ENCODE assay signal across 16 cellular contexts in genomic region chr22:30228509-30229359, GRCh38. TPM values are rescaled to one million over a fixed set of nuclear protein-coding genes. Genes with fewer than 3 reads are reported as not detected.
A peak's percentile ranks its signal among the peaks of the same experiment; 100 is the strongest.
DNase-seq lines count a peak whose midpoint lies in the region; ATAC-seq, FAIRE-seq and TF ChIP-seq lines count a peak whose summit lies in the region.
"Had no signal": no experiment of that assay in that cellular context is flagged by ENCODE, and none has a peak within 500 bp of the region (broad histone marks: within the 10 kb centered on the region; RNA-seq: fewer than 3 reads in every experiment).

No MANE protein-coding gene starts in this region.

- H3K4me3 Mint-ChIP-seq in activated naive CD8-positive, alpha-beta T cell, result no peak overlapping the region
- no peak overlapping the region for H3K4me3 Mint-ChIP-seq in activated naive CD8-positive, alpha-beta T cell treated with anti-CD3 and anti-CD28 coated beads, Interleukin-2, amount 50 U/mL, for 24 hours
- H3K4me3 Mint-ChIP-seq in immature natural killer cell, result peak overlapping the region in 2 of 5 donors; percentile 19 to 51
- H3K4me3 Mint-ChIP-seq: type B pancreatic cell had no signal

- H3K4me3 ChIP-seq in gastroesophageal sphincter, result no peak overlapping the region
- H3K4me3 ChIP-seq in upper lobe of right lung, result no peak overlapping the region
- H3K4me3 ChIP-seq in sigmoid colon, result no peak overlapping the region
- H3K4me3 ChIP-seq: mucosa of descending colon had no signal

- FAIRE-seq in RCC 7860 (lab: Jason Lieb, UNC), result peak; percentile 82

- TF ChIP-seq CTCF in gastroesophageal sphincter (IDR thresholded peaks at IDR 0.05) (no peak), upper lobe of right lung (IDR thresholded peaks at IDR 0.05) (no peak), sigmoid colon (IDR thresholded peaks at IDR 0.05) (no peak)

- peak overlapping the region; percentile 50 for H3K27ac Mint-ChIP-seq in activated naive CD8-positive, alpha-beta T cell
- H3K27ac Mint-ChIP-seq in activated naive CD8-positive, alpha-beta T cell treated with anti-CD3 and anti-CD28 coated beads, Interleukin-2, amount 50 U/mL, for 24 hours, result no peak overlapping the region
- H3K27ac Mint-ChIP-seq in immature natural killer cell, result no peak overlapping the region
- H3K27ac Mint-ChIP-seq: type B pancreatic cell had no signal

- intact Hi-C loops in upper lobe of right lung (cut with DNase I) (no loop called here), sigmoid colon (cut with DNase I) (no loop called here)

- H3K36me3 ChIP-seq in gastroesophageal sphincter (no peaks in the 10 kb centered on the region), upper lobe of right lung (no peaks in the 10 kb centered on the region), sigmoid colon (no peaks in the 10 kb centered on the region)

- no peaks in the 10 kb centered on the region for H3K36me3 Mint-ChIP-seq in activated naive CD8-positive, alpha-beta T cell
- H3K36me3 Mint-ChIP-seq in activated naive CD8-positive, alpha-beta T cell treated with anti-CD3 and anti-CD28 coated beads, Interleukin-2, amount 50 U/mL, for 24 hours (ENCODE audit: low read depth), result no peaks in the 10 kb centered on the region
- no peaks in the 10 kb centered on the region for H3K36me3 Mint-ChIP-seq in immature natural killer cell
- H3K36me3 Mint-ChIP-seq: type B pancreatic cell had no signal

- H3K4me1 Mint-ChIP-seq in activated naive CD8-positive, alpha-beta T cell (ENCODE audit: low read depth), result peaks cover 20% of the 10 kb centered on the region
- H3K4me1 Mint-ChIP-seq in activated naive CD8-positive, alpha-beta T cell treated with anti-CD3 and anti-CD28 coated beads, Interleukin-2, amount 50 U/mL, for 24 hours, result peaks cover 20% of the 10 kb centered on the region
- peaks cover 42 to 46% of the 10 kb centered on the region in 2 donors for H3K4me1 Mint-ChIP-seq in immature natural killer cell

- no peak for ATAC-seq in activated naive CD8-positive, alpha-beta T cell treated with anti-CD3 and anti-CD28 coated beads, Interleukin-2, amount 50 U/mL, for 24 hours
- ATAC-seq in gastroesophageal sphincter, result peak; percentile 48
- peak; percentile 63 for ATAC-seq in upper lobe of right lung
- ATAC-seq in GM18520 (IDR thresholded peaks at IDR 0.05; ENCODE audit: unreplicated experiment), result no peak
- ATAC-seq: mucosa of descending colon, sciatic nerve had no signal

- H3K9me3 ChIP-seq in gastroesophageal sphincter (no peaks in the 10 kb centered on the region), upper lobe of right lung (no peaks in the 10 kb centered on the region), sigmoid colon (no peaks in the 10 kb centered on the region)
- H3K9me3 ChIP-seq: mucosa of descending colon had no signal

- no peaks in the 10 kb centered on the region for H3K27me3 Mint-ChIP-seq in activated naive CD8-positive, alpha-beta T cell
- H3K27me3 Mint-ChIP-seq in activated naive CD8-positive, alpha-beta T cell treated with anti-CD3 and anti-CD28 coated beads, Interleukin-2, amount 50 U/mL, for 24 hours, result no peaks in the 10 kb centered on the region
- H3K27me3 Mint-ChIP-seq in immature natural killer cell (ENCODE audit: low read depth in 3 of 3), result peaks cover 0 to 4% (median 2%) of the 10 kb centered on the region in 3 donors

- H3K27ac ChIP-seq in gastroesophageal sphincter, result no peak overlapping the region
- H3K27ac ChIP-seq in upper lobe of right lung, result no peak overlapping the region
- H3K27ac ChIP-seq in sigmoid colon, result no peak overlapping the region

- no peak for DNase-seq in activated naive CD8-positive, alpha-beta T cell treated with anti-CD3 and anti-CD28 coated beads, Interleukin-2, amount 50 U/mL, for 24 hours
- DNase-seq in RCC 7860 (ENCODE audit: low spot score) (peak; percentile 96), upper lobe of right lung (no peak), immature natural killer cell (no peak), sigmoid colon (no peak)
- DNase-seq: amniotic stem cell, GDM1, hypothalamus, mucosa of descending colon, NCI-H1694 treated with DMSO at 0.1 percent for 48 hours, T-helper 9 cell had no signal

- WGBS in gastroesophageal sphincter (ENCODE audit: low coverage in 1 of 2), 2 donors, result 74% methylated on average over 6 of the region's 21 CpGs; no CpG with 5 or more reads in 1 of the 2 donors
- WGBS in sigmoid colon, 2 donors, result 77 to 80% methylated on average over 21 of the region's 21 CpGs

- H3K4me1 ChIP-seq in gastroesophageal sphincter (no peaks in the 10 kb centered on the region), upper lobe of right lung (no peaks in the 10 kb centered on the region), sigmoid colon (no peaks in the 10 kb centered on the region)

- peaks cover 24% of the 10 kb centered on the region for H3K27me3 ChIP-seq in gastroesophageal sphincter
- H3K27me3 ChIP-seq in upper lobe of right lung, result no peaks in the 10 kb centered on the region
- no peaks in the 10 kb centered on the region for H3K27me3 ChIP-seq in sigmoid colon

- TF ChIP-seq EP300 in gastroesophageal sphincter (IDR thresholded peaks at IDR 0.05) (no peak), sigmoid colon (IDR thresholded peaks at IDR 0.05) (no peak)

- no peaks in the 10 kb centered on the region for H3K9me3 Mint-ChIP-seq in activated naive CD8-positive, alpha-beta T cell (ENCODE audit: low read depth)
- no peaks in the 10 kb centered on the region for H3K9me3 Mint-ChIP-seq in activated naive CD8-positive, alpha-beta T cell treated with anti-CD3 and anti-CD28 coated beads, Interleukin-2, amount 50 U/mL, for 24 hours
- H3K9me3 Mint-ChIP-seq in immature natural killer cell, result no peaks in the 10 kb centered on the region
- H3K9me3 Mint-ChIP-seq: type B pancreatic cell had no signal

- TF ChIP-seq POLR2A in gastroesophageal sphincter (IDR thresholded peaks at IDR 0.05), result no peak
- no peak for TF ChIP-seq POLR2A in sigmoid colon (IDR thresholded peaks at IDR 0.05)

RNA-seq across cellular contexts. Expression of gene LIF, which starts 17.8 kb away (rescaled TPM):
- total RNA-seq in gastroesophageal sphincter (10 to 100 TPM in 1 of 4 donors, under 1 TPM in 2, not detected in 1; 0.58 to 15.8 (median 0.59) TPM), upper lobe of right lung (6.9 TPM), sigmoid colon (1 to 10 TPM in 1 of 4 donors, under 1 TPM in 3; 0.28 to 5.8 (median 0.34) TPM)
- polyA plus RNA-seq in immature natural killer cell (1 to 10 TPM in 1 of 3 donors, under 1 TPM in 1, not detected in 1; 0.29 to 1.0 TPM), sigmoid colon (10 to 100 TPM in 1 of 3 donors, 1 to 10 TPM in 2; 1.6 to 10.3 (median 1.8) TPM)

RNA-seq across cellular contexts. Expression of gene OSM, which starts 37.9 kb away (rescaled TPM):
- 1 to 10 TPM in 2 of 4 donors, not detected in 2; 4.1 to 7.7 TPM for total RNA-seq in gastroesophageal sphincter
- 1.6 TPM for total RNA-seq in upper lobe of right lung
- polyA plus RNA-seq in immature natural killer cell, result 10 to 100 TPM in 2 of 3 donors, 1 to 10 TPM in 1; 7.5 to 22.3 (median 16.6) TPM
- total RNA-seq in sigmoid colon, result 10 to 100 TPM in 1 of 4 donors, 1 to 10 TPM in 1, under 1 TPM in 2; 0.71 to 12.8 (median 3.5) TPM
- 1 to 10 TPM in 2 of 3 donors, under 1 TPM in 1; 0.60 to 9.9 (median 1.5) TPM for polyA plus RNA-seq in sigmoid colon

Comparison
In these comparisons a context has a peak if more than half of its experiments do, and no peak if none do; other contexts are left out.
1. ATAC-seq: peak in gastroesophageal sphincter (single experiment) and upper lobe of right lung (single experiment); none in activated naive CD8-positive, alpha-beta T cell treated with anti-CD3 and anti-CD28 coated beads, Interleukin-2, amount 50 U/mL, for 24 hours (single experiment) and GM18520 (single experiment).